20 cellular contexts compared by ENCODE assay signal in genomic region chr4:128821151-128821550, GRCh38.
"Had no signal": no experiment of that assay in that cellular context is flagged by ENCODE, and none has a peak within 500 bp of the region (broad histone marks: within the 10 kb centered on the region; RNA-seq: fewer than 3 reads in every experiment).

No MANE protein-coding gene starts in this region.

- H3K9me3 ChIP-seq: esophagus muscularis mucosa, lower lobe of right lung, ovary, prostate gland, thyroid gland had no signal

- H3K27me3 ChIP-seq: esophagus muscularis mucosa, ovary, thyroid gland had no signal

- H3K36me3 ChIP-seq: esophagus muscularis mucosa, lower lobe of right lung, ovary, prostate gland, thyroid gland had no signal

- H3K4me1 ChIP-seq: prostate gland had no signal

- DNase-seq: activated CD4-positive, alpha-beta T cell treated with anti-CD3 and anti-CD28 coated beads, Interleukin-2, amount 10 ng/mL, durations not matched to agents 7 days and 5 days; activated CD4-positive, CD25-positive, alpha-beta regulatory T cell treated with anti-CD3 and anti-CD28 coated beads, Interleukin-2, amount 50 U/mL, for 72 hours; activated CD8-positive, alpha-beta memory T cell treated with anti-CD3 and anti-CD28 coated beads, Interleukin-2, amount 10 ng/mL, durations not matched to agents 7 days and 5 days; activated CD8-positive, alpha-beta T cell treated with anti-CD3 and anti-CD28 coated beads for 36 hours; activated gamma-delta T cell; activated naive CD4-positive, alpha-beta T cell treated with anti-CD3 and anti-CD28 coated beads, Interleukin-2, amount 50 U/mL, for 16 hours; activated naive CD8-positive, alpha-beta T cell treated with anti-CD3 and anti-CD28 coated beads, Interleukin-2, amount 50 U/mL, for 24 hours; cerebellar nuclear complex; lower lobe of right lung; naive thymus-derived CD4-positive, alpha-beta T cell; ovary; stimulated activated CD4-positive, alpha-beta T cell treated with anti-CD3 and anti-CD28 coated beads, Interleukin-4, amount 100 ng/mL, for 24 hours; stimulated activated naive CD8-positive, alpha-beta T cell treated with anti-CD3 and anti-CD28 coated beads, Interleukin-15, Interleukin-2, amounts not matched to agents 100 U/mL and 50 U/mL, for 24 hours; substantia nigra; thyroid gland had no signal

- H3K4me3 ChIP-seq: coronary artery, esophagus muscularis mucosa, lower lobe of right lung, ovary, prostate gland, thyroid gland had no signal

- FAIRE-seq: frontal cortex had no signal

- H3K27ac ChIP-seq: coronary artery, esophagus muscularis mucosa, lower lobe of right lung, ovary, prostate gland, thyroid gland, VCaP had no signal
